11 cellular contexts compared by ENCODE assay signal in the genomic region with DNA sequence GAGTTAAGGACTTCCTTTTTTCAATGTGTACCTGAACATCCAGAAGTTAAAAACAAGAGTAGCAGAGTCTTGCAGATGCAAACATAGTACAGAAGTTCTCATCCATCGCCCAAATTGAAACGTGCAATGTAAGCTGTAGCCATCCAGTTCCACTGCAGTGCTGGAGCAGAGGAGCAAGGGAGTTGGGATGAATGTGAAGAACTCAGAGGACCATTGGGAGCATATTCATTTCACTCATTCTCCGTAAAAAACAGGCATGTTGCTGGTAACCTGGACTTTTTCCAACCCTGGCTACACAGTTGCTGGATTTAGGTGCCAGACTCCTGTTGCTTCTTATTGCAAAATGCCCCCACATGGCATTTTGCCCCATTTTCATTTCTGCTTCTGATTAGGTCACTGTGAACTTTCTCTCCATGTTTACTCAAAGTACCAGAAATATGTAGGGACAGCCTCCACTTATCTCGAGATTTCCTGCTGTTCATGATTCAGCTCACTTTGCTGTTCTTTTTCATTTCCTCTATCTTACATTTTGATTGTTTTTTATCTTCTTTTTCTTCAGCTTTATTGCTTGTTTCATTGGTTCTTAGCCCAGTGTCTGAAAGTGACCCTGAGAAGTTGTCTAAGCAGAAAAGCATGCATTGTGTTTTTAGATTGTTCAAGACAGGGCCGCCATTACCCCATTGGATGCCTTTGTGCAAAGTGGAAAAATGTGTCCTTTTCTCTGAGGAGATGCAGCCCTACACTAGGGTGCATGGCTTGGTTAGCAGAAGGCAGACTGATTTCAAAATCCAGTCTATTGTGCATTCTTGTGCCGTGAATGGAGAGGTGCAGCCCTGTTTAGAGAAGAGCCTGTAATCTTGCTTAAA.
DNase-seq lines count a peak whose midpoint lies in the region; ATAC-seq and TF ChIP-seq lines count a peak whose summit lies in the region.
"Had no signal": no experiment of that assay in that cellular context is flagged by ENCODE, and none has a peak within 500 bp of the region (broad histone marks: within the 10 kb centered on the region; RNA-seq: fewer than 3 reads in every experiment).

No MANE protein-coding gene starts in this region.

- no peaks in the 10 kb centered on the region for H4K20me1 ChIP-seq in mammary epithelial cell (ENCODE audit: insufficient read depth, low read length)

- no peaks in the 10 kb centered on the region for H3K36me3 ChIP-seq in mammary epithelial cell (ENCODE audit: insufficient read depth, low read length)

- H3K79me2 ChIP-seq in mammary epithelial cell (ENCODE audit: insufficient read depth, low read length) = no peaks in the 10 kb centered on the region

- H3K4me3 ChIP-seq in mammary epithelial cell (replicated peaks in 1 of 3; ENCODE audit: insufficient read depth in 1 of 3, low read depth in 2 of 3, low read length in 3 of 3) (no peak overlapping the region), retinal pigment epithelial cell (ENCODE audit: low read length) (no peak overlapping the region)

- no TSS peak for BruUV-seq in mammary epithelial cell (replicated peaks; lab: Mats Ljungman, UMichigan)

- H3K4me2 ChIP-seq in mammary epithelial cell (ENCODE audit: insufficient read depth, low read depth, low read length) = no peak overlapping the region

- H3K4me1 ChIP-seq in mammary epithelial cell (ENCODE audit: insufficient read depth, low read length) = peaks cover 32% of the 10 kb centered on the region

- H3K9me3 ChIP-seq in mammary epithelial cell (replicated peaks; ENCODE audit: insufficient read depth, low read length) = no peaks in the 10 kb centered on the region

- no peak overlapping the region for H3K27ac ChIP-seq in mammary epithelial cell (ENCODE audit: insufficient read depth, low read depth, low read length)

- in situ Hi-C loops in mammary epithelial cell (cut with MboI; ENCODE audit: low sequenced_read_pairs in 2 of 2) = no loop called here

- H3K9ac ChIP-seq in mammary epithelial cell (ENCODE audit: insufficient read depth, low read length) = no peak overlapping the region

- TF ChIP-seq CTCF in mammary epithelial cell (conservative IDR thresholded peaks at IDR 0.05 in 1 of 2, IDR thresholded peaks at IDR 0.05 in 1 of 2; ENCODE audit: extremely low read depth in 1 of 2, insufficient read depth in 1 of 2, low read depth in 1 of 2, low read length in 2 of 2) (no peak), retinal pigment epithelial cell (conservative IDR thresholded peaks at IDR 0.05; ENCODE audit: low read depth, low read length) (no peak)

- DNase-seq in NOMO-1 (lab: John Stamatoyannopoulos, UW; ENCODE audit: unreplicated experiment in 2 of 2) (peak; percentile 2 to 10), NOMO-1 treated with dmso at 0.1 percent for 144 hours (lab: John Stamatoyannopoulos, UW; ENCODE audit: unreplicated experiment) (no peak), LHCN-M2 (ENCODE audit: low read depth) (peak; percentile 70), mammary epithelial cell (peak; percentile 4), retinal pigment epithelial cell (ENCODE audit: low read depth) (peak; percentile 53), medulla oblongata (ENCODE audit: extremely low spot score) (no peak)
- DNase-seq: AML-193; central memory CD4-positive, alpha-beta T cell; NCI-H2081 treated with DMSO at 0.1 percent for 48 hours had no signal

- WGBS in mammary epithelial cell (ENCODE audit: low coverage, missing lambda C conversion rate) = 74% methylated on average over 6 of the region's 6 CpGs

- intact Hi-C loops in mammary epithelial cell (cut with micrococcal nuclease) = loop anchor here (5.0 to 10.0 kb wide), 3 partner anchors 107 to 208 kb away; no protein-coding TSS in a partner anchor

- ATAC-seq in GM21717 (IDR thresholded peaks at IDR 0.05; ENCODE audit: unreplicated experiment) = no peak
- no peak for ATAC-seq in HG02759 (IDR thresholded peaks at IDR 0.05; ENCODE audit: unreplicated experiment)

- H2AFZ ChIP-seq in mammary epithelial cell (ENCODE audit: low read depth, low read length) = no peak overlapping the region

- dilution Hi-C loops in mammary epithelial cell (cut with HindIII; ENCODE audit: low sequenced_read_pairs) = no loop called here

- no peaks in the 10 kb centered on the region for H3K27me3 ChIP-seq in mammary epithelial cell (ENCODE audit: insufficient read depth, low read length)

- CTCF ChIA-PET in mammary epithelial cell (lab: Charles Lee; ENCODE audit: low non-redundant PET) = no interaction called here

Comparison
In these comparisons a context has a peak if more than half of its experiments do, and no peak if none do; other contexts are left out.
1. DNase-seq: peak in NOMO-1 (2 of 2), LHCN-M2 (single experiment), mammary epithelial cell (single experiment) and retinal pigment epithelial cell (single experiment); none in NOMO-1 treated with dmso at 0.1 percent for 144 hours (single experiment) and medulla oblongata (single experiment).